8 cellular contexts compared by ENCODE assay signal in the genomic region with DNA sequence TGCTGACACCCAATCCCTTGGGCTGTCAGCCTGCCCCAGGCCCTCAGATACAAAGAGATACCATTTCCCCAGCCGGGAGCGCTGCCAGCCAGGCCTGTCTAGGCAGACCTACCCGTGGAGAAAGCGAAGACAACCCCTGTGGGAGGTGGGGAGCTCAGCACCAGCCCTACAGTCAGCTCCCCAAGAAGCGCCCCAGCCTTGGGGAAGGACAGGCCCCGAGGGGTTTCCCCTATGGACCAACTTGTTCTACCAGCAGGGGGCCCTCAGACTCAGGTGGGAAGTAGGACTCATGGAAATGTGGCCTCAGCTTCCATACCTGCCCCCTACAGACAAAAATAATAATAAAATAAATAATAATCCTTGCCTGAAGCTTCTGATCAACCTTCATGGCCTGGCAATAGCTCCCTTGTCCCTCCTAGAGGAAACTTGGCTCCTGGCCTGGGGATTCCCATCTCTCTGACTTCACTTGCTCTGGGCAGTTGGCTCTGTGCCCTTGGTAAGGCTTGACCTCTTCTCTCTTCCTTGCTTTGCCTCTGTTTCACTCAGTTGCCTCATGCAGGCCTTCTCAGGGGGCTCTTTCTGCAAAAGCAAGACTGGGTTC. TPM values are rescaled to one million over a fixed set of nuclear protein-coding genes. Genes with fewer than 3 reads are reported as not detected.
DNase-seq lines count a peak whose midpoint lies in the region; ATAC-seq, FAIRE-seq and TF ChIP-seq lines count a peak whose summit lies in the region.

No MANE protein-coding gene starts in this region.

- H3K27me3 ChIP-seq in GM06990 (replicated peaks; ENCODE audit: control insufficient read depth, insufficient read depth, low read length) (no peaks in the 10 kb centered on the region), OCI-LY1 (ENCODE audit: insufficient read depth, low read length) (no peaks in the 10 kb centered on the region), bronchial epithelial cell (ENCODE audit: control insufficient read depth, insufficient read depth, low read length) (no peaks in the 10 kb centered on the region), stomach smooth muscle (ENCODE audit: control insufficient read depth in 1 of 2, insufficient read depth in 2 of 2, low read length in 2 of 2) (no peaks in the 10 kb centered on the region)

- DNase-seq in GM06990 (ENCODE audit: extremely low read depth, insufficient read length) (no peak), bronchial epithelial cell (ENCODE audit: low read depth) (peak; percentile 80), kidney glomerular epithelial cell (lab: John Stamatoyannopoulos, UW) (peak; percentile 32), CD1c-positive myeloid dendritic cell (ENCODE audit: extremely low spot score) (no peak), nephron progenitor cell (no peak)

- no peak for ATAC-seq in HG03342 (IDR thresholded peaks at IDR 0.05; ENCODE audit: unreplicated experiment)

- H3K27me3 Mint-ChIP-seq in nephron progenitor cell (ENCODE audit: low read depth, poor library complexity), result peaks cover 7% of the 10 kb centered on the region

- H3K27ac ChIP-seq in OCI-LY1 (ENCODE audit: low read depth, low read length, poor library complexity, severe bottlenecking), result no peak overlapping the region
- H3K27ac ChIP-seq in stomach smooth muscle (ENCODE audit: low read length), result peak overlapping the region; percentile 62

- no peak overlapping the region for H3K9ac ChIP-seq in OCI-LY1 (ENCODE audit: low read length)
- no peak overlapping the region for H3K9ac ChIP-seq in stomach smooth muscle (ENCODE audit: low read length in 2 of 2)

- no peak overlapping the region for H3K4me3 ChIP-seq in GM06990 (replicated peaks; ENCODE audit: low read depth, low read length)
- H3K4me3 ChIP-seq in OCI-LY1 (ENCODE audit: low read depth, low read length, poor library complexity, severe bottlenecking), result no peak overlapping the region
- H3K4me3 ChIP-seq in bronchial epithelial cell (ENCODE audit: low read depth, low read length), result no peak overlapping the region
- H3K4me3 ChIP-seq in stomach smooth muscle (ENCODE audit: low read length in 2 of 2), result peak overlapping the region in 1 of 2 donors; percentile 22

- H3K9me2 ChIP-seq in OCI-LY1 (ENCODE audit: low read depth, low read length), result no peaks in the 10 kb centered on the region

- no peak overlapping the region for H3K27ac Mint-ChIP-seq in nephron progenitor cell

- TF ChIP-seq CTCF in GM06990 (IDR thresholded peaks at IDR 0.05; ENCODE audit: insufficient read depth, low read length, poor library complexity, severe bottlenecking), result peak; percentile 64
- TF ChIP-seq CTCF in OCI-LY1 (IDR thresholded peaks at IDR 0.05; ENCODE audit: low read length), result peak; percentile 43; the same call in 1 of the 2 replicates
- peak; percentile 66 for TF ChIP-seq CTCF in bronchial epithelial cell (IDR thresholded peaks at IDR 0.05; ENCODE audit: insufficient read depth, low read length, severe bottlenecking)
- TF ChIP-seq CTCF in nephron progenitor cell (IDR thresholded peaks at IDR 0.05), result no peak

- H3K9me3 ChIP-seq in OCI-LY1 (ENCODE audit: low read length), result no peaks in the 10 kb centered on the region
- H3K9me3 ChIP-seq in stomach smooth muscle (ENCODE audit: control insufficient read depth in 2 of 2, low read length in 2 of 2), result no peaks in the 10 kb centered on the region

- H2AFZ ChIP-seq in OCI-LY1 (ENCODE audit: low read length), result no peak overlapping the region

- H4K20me1 ChIP-seq in OCI-LY1 (ENCODE audit: insufficient read depth, low read length), result no peaks in the 10 kb centered on the region

- H3K79me2 ChIP-seq in OCI-LY1 (ENCODE audit: insufficient read depth, low read length), result no peaks in the 10 kb centered on the region

- no peaks in the 10 kb centered on the region for H3K9me3 Mint-ChIP-seq in nephron progenitor cell

- H3K36me3 ChIP-seq in GM06990 (ENCODE audit: control insufficient read depth, insufficient read depth, low read length), result peaks cover 18% of the 10 kb centered on the region
- peaks cover 11% of the 10 kb centered on the region; the same call in 1 of the 2 replicates for H3K36me3 ChIP-seq in OCI-LY1 (ENCODE audit: insufficient read depth, low read length)
- peaks cover 19% of the 10 kb centered on the region for H3K36me3 ChIP-seq in bronchial epithelial cell (ENCODE audit: control insufficient read depth, insufficient read depth, low read length)
- peaks cover 18 to 21% of the 10 kb centered on the region in 2 donors for H3K36me3 ChIP-seq in stomach smooth muscle (ENCODE audit: control insufficient read depth in 2 of 2, insufficient read depth in 2 of 2, low read length in 2 of 2)

- no peak for FAIRE-seq in bronchial epithelial cell (lab: Jason Lieb, UNC)

- no peaks in the 10 kb centered on the region for H3F3A ChIP-seq in OCI-LY1 (ENCODE audit: insufficient read depth, low read length)

- no peak overlapping the region for H3K4me3 Mint-ChIP-seq in nephron progenitor cell

- no peaks in the 10 kb centered on the region for H3K36me3 Mint-ChIP-seq in nephron progenitor cell (ENCODE audit: low read depth)

- H3K4me1 ChIP-seq in OCI-LY1 (ENCODE audit: insufficient read depth, low read length, severe bottlenecking) (no peaks in the 10 kb centered on the region), stomach smooth muscle (ENCODE audit: control insufficient read depth, insufficient read depth, low read length) (peaks cover 50% of the 10 kb centered on the region)

- H3K4me2 ChIP-seq in OCI-LY1 (ENCODE audit: low read length), result no peak overlapping the region

- peaks cover 41% of the 10 kb centered on the region for H3K4me1 Mint-ChIP-seq in nephron progenitor cell

RNA-seq across cellular contexts. Expression of gene SLC35F6, which starts 7.0 kb away (rescaled TPM):
- total RNA-seq in bronchial epithelial cell, result 29.2 and 37.1 TPM in 2 replicates

RNA-seq across cellular contexts. Expression of gene CENPA, which starts 14.8 kb away (rescaled TPM):
- total RNA-seq in bronchial epithelial cell, result 0.26 TPM in 1 of 2 replicates, not detected in the other

Comparison
In these comparisons a context has a peak if more than half of its experiments do, and no peak if none do; other contexts are left out.
1. DNase-seq: peak in bronchial epithelial cell (single experiment) and kidney glomerular epithelial cell (single experiment); none in GM06990 (single experiment), CD1c-positive myeloid dendritic cell (single experiment) and nephron progenitor cell (single experiment).